ENCODE assay signal across 8 cellular contexts in genomic region chr12:1474059-1474537, GRCh38.
DNase-seq lines count a peak whose midpoint lies in the region; TF ChIP-seq lines count a peak whose summit lies in the region.

No MANE protein-coding gene starts in this region.

- intact Hi-C loops in vagina (cut with DNase I) = loop anchor here (10.0 kb wide), 1 partner anchor 49 kb away; no protein-coding TSS in a partner anchor

- no peak for TF ChIP-seq CTCF in vagina (IDR thresholded peaks at IDR 0.05)
- no peak for TF ChIP-seq CTCF in GM20000 (IDR thresholded peaks at IDR 0.05; ENCODE audit: extremely low read depth, missing control alignments)

- H3K4me1 ChIP-seq in vagina = peaks cover 20% of the 10 kb centered on the region

- H3K9me3 ChIP-seq in vagina = no peaks in the 10 kb centered on the region

- no peaks in the 10 kb centered on the region for H3K36me3 ChIP-seq in vagina

- H3K27ac ChIP-seq in vagina = no peak overlapping the region

- DNase-seq in NCI-H1105 treated with DMSO at 0.1 percent for 48 hours (lab: John Stamatoyannopoulos, UW) = peak; percentile 50
- DNase-seq in NCI-H1105 (lab: John Stamatoyannopoulos, UW) = no peak
- peak; percentile 52 for DNase-seq in NOMO-1 treated with dmso at 0.1 percent for 144 hours (lab: John Stamatoyannopoulos, UW; ENCODE audit: unreplicated experiment)
- DNase-seq in ecto neural progenitor cell (ENCODE audit: low spot score) = peak; percentile 47
- peak; percentile 96 for DNase-seq in skeletal muscle cell (ENCODE audit: low read depth)
- no peak for DNase-seq in vagina (ENCODE audit: extremely low spot score in 2 of 2)
- DNase-seq in NCI-H1436 treated with DMSO at 0.1 percent for 48 hours (lab: John Stamatoyannopoulos, UW) = no peak
- DNase-seq in GM20000 (ENCODE audit: low spot score) = no peak

- no peaks in the 10 kb centered on the region for H3K27me3 ChIP-seq in vagina

- TF ChIP-seq POLR2A in vagina (IDR thresholded peaks at IDR 0.05) = no peak

- H3K4me3 ChIP-seq in skeletal muscle cell (ENCODE audit: low read depth, low read length) (peak overlapping the region; percentile 21), vagina (no peak overlapping the region)

Comparison
In these comparisons a context has a peak if more than half of its experiments do, and no peak if none do; other contexts are left out.
1. DNase-seq: peak in NCI-H1105 treated with DMSO at 0.1 percent for 48 hours (single experiment), NOMO-1 treated with dmso at 0.1 percent for 144 hours (single experiment), ecto neural progenitor cell (single experiment) and skeletal muscle cell (single experiment); none in NCI-H1105 (single experiment), vagina (0 of 2), NCI-H1436 treated with DMSO at 0.1 percent for 48 hours (single experiment) and GM20000 (single experiment).